17 cellular contexts compared by ENCODE assay signal in genomic region chr7:140196361-140197217, GRCh38. TPM values are rescaled to one million over a fixed set of nuclear protein-coding genes. Genes with fewer than 3 reads are reported as not detected.
DNase-seq lines count a peak whose midpoint lies in the region; ATAC-seq and TF ChIP-seq lines count a peak whose summit lies in the region.
"Had no signal": no experiment of that assay in that cellular context is flagged by ENCODE, and none has a peak within 500 bp of the region (broad histone marks: within the 10 kb centered on the region; RNA-seq: fewer than 3 reads in every experiment).

No MANE protein-coding gene starts in this region.

- DNase-seq in GM03348 (ENCODE audit: low spot score) = peak; percentile 29
- DNase-seq in NCI-H226 = peak; percentile 31
- DNase-seq in choroid plexus epithelial cell (ENCODE audit: low read depth) = peak; percentile 83
- no peak for DNase-seq in naive B cell
- no peak for DNase-seq in GOT3 (lab: John Stamatoyannopoulos, UW)
- DNase-seq: activated CD8-positive, alpha-beta memory T cell treated with anti-CD3 and anti-CD28 coated beads for 24 hours; activated naive CD4-positive, alpha-beta T cell treated with anti-CD3 and anti-CD28 coated beads, Interleukin-2, amount 10 ng/mL, durations not matched to agents 7 days and 5 days; foreskin melanocyte; KG1; nephron progenitor cell; T-cell; transverse colon had no signal

- H3K36me3 Mint-ChIP-seq in naive B cell = peaks cover 0 to 10% of the 10 kb centered on the region in 2 donors
- H3K36me3 Mint-ChIP-seq: activated naive CD4-positive, alpha-beta T cell treated with anti-CD3 and anti-CD28 coated beads, Interleukin-2, amount 10 ng/mL, durations not matched to agents 7 days and 5 days; T-cell had no signal

- H3K27ac Mint-ChIP-seq in naive B cell = peak overlapping the region in 4 of 6 donors; percentile 12 to 79 (median 38)
- H3K27ac Mint-ChIP-seq: T-cell had no signal

- no peak overlapping the region for H3K4me3 ChIP-seq in choroid plexus epithelial cell (ENCODE audit: low read depth, low read length)
- H3K4me3 ChIP-seq: coronary artery, skin epidermis, transverse colon had no signal

- no peak for TF ChIP-seq CTCF in choroid plexus epithelial cell (conservative IDR thresholded peaks at IDR 0.05; ENCODE audit: low read depth, low read length)

- H3K9me3 Mint-ChIP-seq in naive B cell = peaks cover 2 to 8% (median 4%) of the 10 kb centered on the region in 7 donors

- H3K27me3 Mint-ChIP-seq in naive B cell = peaks cover 0 to 11% (median 4%) of the 10 kb centered on the region in 3 donors
- H3K27me3 Mint-ChIP-seq: T-cell had no signal

- ATAC-seq in naive B cell (ENCODE audit: low read depth in 2 of 2) (no peak), GM21526 (IDR thresholded peaks at IDR 0.05; ENCODE audit: low FRiP score, unreplicated experiment) (no peak), GM21717 (IDR thresholded peaks at IDR 0.05; ENCODE audit: unreplicated experiment) (no peak), GM19452 (IDR thresholded peaks at IDR 0.05; ENCODE audit: unreplicated experiment) (no peak)
- ATAC-seq: T-cell had no signal

- peaks cover 3 to 18% (median 8%) of the 10 kb centered on the region in 3 donors for H3K4me1 Mint-ChIP-seq in naive B cell

- no peak overlapping the region for H3K4me3 Mint-ChIP-seq in naive B cell
- H3K4me3 Mint-ChIP-seq: activated naive CD4-positive, alpha-beta T cell treated with anti-CD3 and anti-CD28 coated beads, Interleukin-2, amount 10 ng/mL, durations not matched to agents 7 days and 5 days; nephron progenitor cell; T-cell had no signal

RNA-seq across cellular contexts. Expression of gene KDM7A, which starts 19.8 kb away (rescaled TPM):
- polyA plus RNA-seq in naive B cell (ENCODE audit: low read depth in 6 of 6) = 10 to 100 TPM in 1 of 6 donors, 1 to 10 TPM in 5; 5.8 to 10.1 (median 8.9) TPM

Comparison
In these comparisons a context has a peak if more than half of its experiments do, and no peak if none do; other contexts are left out.
1. DNase-seq: peak in GM03348 (single experiment), NCI-H226 (single experiment) and choroid plexus epithelial cell (single experiment); none in naive B cell (single experiment) and GOT3 (single experiment).